10 cellular contexts compared by ENCODE assay signal in genomic region chr15:57118013-57118799, GRCh38.
DNase-seq lines count a peak whose midpoint lies in the region; ATAC-seq and TF ChIP-seq lines count a peak whose summit lies in the region.
"Had no signal": no experiment of that assay in that cellular context is flagged by ENCODE, and none has a peak within 500 bp of the region (broad histone marks: within the 10 kb centered on the region; RNA-seq: fewer than 3 reads in every experiment).

No MANE protein-coding gene starts in this region.

- H3K4me1 Mint-ChIP-seq in activated T-cell treated with anti-CD3 and anti-CD28 coated beads, Interleukin-2, amount 50 U/mL, for 24 hours (ENCODE audit: low read depth), result peaks cover 30% of the 10 kb centered on the region

- H3K27me3 Mint-ChIP-seq in activated T-cell treated with anti-CD3 and anti-CD28 coated beads, Interleukin-2, amount 50 U/mL, for 24 hours, result no peaks in the 10 kb centered on the region

- H3K4me3 ChIP-seq in left ventricle myocardium inferior, result no peak overlapping the region
- H3K4me3 ChIP-seq in suprapubic skin, result no peak overlapping the region
- H3K4me3 ChIP-seq: SK-N-MC had no signal

- peak overlapping the region; percentile 30 for H3K27ac Mint-ChIP-seq in activated T-cell treated with anti-CD3 and anti-CD28 coated beads, Interleukin-2, amount 50 U/mL, for 24 hours

- TF ChIP-seq CTCF in VCaP (conservative IDR thresholded peaks at IDR 0.05) (no peak), left ventricle myocardium inferior (IDR thresholded peaks at IDR 0.05; ENCODE audit: borderline replicate concordance) (no peak), suprapubic skin (IDR thresholded peaks at IDR 0.05) (no peak)

- H3K36me3 ChIP-seq in left ventricle myocardium inferior, result no peaks in the 10 kb centered on the region
- no peaks in the 10 kb centered on the region for H3K36me3 ChIP-seq in suprapubic skin

- peak overlapping the region; percentile 23; the same call in 1 of the 2 replicates for H3K27ac ChIP-seq in VCaP
- peak overlapping the region; percentile 62 for H3K27ac ChIP-seq in left ventricle myocardium inferior (replicated peaks)
- peak overlapping the region; percentile 62 for H3K27ac ChIP-seq in substantia nigra (ENCODE audit: low read depth, low read length, poor library complexity, severe bottlenecking)
- no peak overlapping the region for H3K27ac ChIP-seq in suprapubic skin
- H3K27ac ChIP-seq: HL-60, SK-N-MC had no signal

- DNase-seq in activated T-cell treated with anti-CD3 and anti-CD28 coated beads, Interleukin-2, amount 50 U/mL, for 24 hours, result no peak
- no peak for DNase-seq in activated T-cell treated with anti-CD3 and anti-CD28 coated beads, Interleukin-2, amount 50 U/mL, for 48 hours
- DNase-seq in left ventricle myocardium inferior (no peak), substantia nigra (lab: John Stamatoyannopoulos, UW) (peak in 3 of 49 donors; percentile 17 to 35 (median 27)), suprapubic skin (ENCODE audit: low spot score in 2 of 2) (no peak), DMS53 treated with DMSO at 0.1 percent for 48 hours (lab: John Stamatoyannopoulos, UW; ENCODE audit: unreplicated experiment) (no peak)

- intact Hi-C loops in left ventricle myocardium inferior (cut with micrococcal nuclease), result no loop called here

- no peaks in the 10 kb centered on the region for H3K9me3 ChIP-seq in left ventricle myocardium inferior (replicated peaks)
- no peaks in the 10 kb centered on the region for H3K9me3 ChIP-seq in suprapubic skin

- H3K4me3 Mint-ChIP-seq in activated T-cell treated with anti-CD3 and anti-CD28 coated beads, Interleukin-2, amount 50 U/mL, for 24 hours, result no peak overlapping the region

- no peak for TF ChIP-seq EP300 in suprapubic skin (IDR thresholded peaks at IDR 0.05)

- H3K27me3 ChIP-seq in left ventricle myocardium inferior (ENCODE audit: low read depth) (no peaks in the 10 kb centered on the region), suprapubic skin (no peaks in the 10 kb centered on the region)

- no peaks in the 10 kb centered on the region for H3K9me3 Mint-ChIP-seq in activated T-cell treated with anti-CD3 and anti-CD28 coated beads, Interleukin-2, amount 50 U/mL, for 24 hours

- WGBS in suprapubic skin, result 42% methylated on average over 2 of the region's 2 CpGs

- TF ChIP-seq POLR2A in suprapubic skin (IDR thresholded peaks at IDR 0.05), result no peak

- peaks cover 18% of the 10 kb centered on the region for H3K36me3 Mint-ChIP-seq in activated T-cell treated with anti-CD3 and anti-CD28 coated beads, Interleukin-2, amount 50 U/mL, for 24 hours (ENCODE audit: low read depth)

- no peak for ATAC-seq in GM18868 (IDR thresholded peaks at IDR 0.05; ENCODE audit: unreplicated experiment)

- H3K4me1 ChIP-seq in left ventricle myocardium inferior, result peaks cover 74% of the 10 kb centered on the region
- H3K4me1 ChIP-seq in suprapubic skin, result peaks cover 31% of the 10 kb centered on the region
